In the genomic region with DNA sequence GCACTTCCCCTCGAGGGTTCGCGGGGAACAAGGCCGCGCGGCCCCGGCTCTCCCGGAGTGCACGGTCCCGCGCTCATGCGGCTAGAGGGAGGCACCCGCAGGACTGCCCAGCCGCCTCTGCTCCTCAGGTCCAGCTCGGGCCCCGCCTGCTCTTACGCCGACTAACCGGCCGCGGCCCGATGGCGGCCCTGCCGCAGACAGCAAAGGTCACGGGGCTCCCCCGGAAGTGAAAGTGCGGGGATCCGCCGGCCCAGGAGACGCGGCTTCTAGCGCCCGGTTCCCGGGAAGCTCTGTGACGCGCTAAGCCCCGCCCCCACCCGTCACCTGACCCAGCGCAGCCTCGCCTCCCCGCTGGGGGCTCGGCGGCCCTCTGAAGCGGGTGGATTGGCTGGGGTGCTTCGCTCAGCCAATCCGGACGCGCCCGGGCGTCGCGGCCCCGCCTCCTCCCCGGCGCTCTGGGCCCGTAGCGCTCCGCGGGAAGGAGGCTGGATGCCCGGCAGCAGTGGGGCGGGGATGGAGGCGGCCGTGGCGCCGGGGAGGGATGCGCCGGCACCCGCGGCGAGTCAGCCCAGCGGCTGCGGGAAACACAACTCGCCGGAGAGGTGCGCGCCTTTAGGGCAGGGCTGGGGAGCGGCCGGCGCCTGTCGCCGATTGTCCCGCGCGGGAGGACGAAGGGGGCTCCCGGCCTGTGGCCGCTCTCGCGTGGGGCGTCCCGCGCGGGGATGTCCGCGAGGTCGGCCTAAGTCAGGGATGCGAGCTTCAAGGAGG, we compare ENCODE assay signal across 1 cellular context.
A peak's percentile ranks its signal among the peaks of the same experiment; 100 is the strongest.
TF ChIP-seq lines count a peak whose summit lies in the region.

A gene with protein sequence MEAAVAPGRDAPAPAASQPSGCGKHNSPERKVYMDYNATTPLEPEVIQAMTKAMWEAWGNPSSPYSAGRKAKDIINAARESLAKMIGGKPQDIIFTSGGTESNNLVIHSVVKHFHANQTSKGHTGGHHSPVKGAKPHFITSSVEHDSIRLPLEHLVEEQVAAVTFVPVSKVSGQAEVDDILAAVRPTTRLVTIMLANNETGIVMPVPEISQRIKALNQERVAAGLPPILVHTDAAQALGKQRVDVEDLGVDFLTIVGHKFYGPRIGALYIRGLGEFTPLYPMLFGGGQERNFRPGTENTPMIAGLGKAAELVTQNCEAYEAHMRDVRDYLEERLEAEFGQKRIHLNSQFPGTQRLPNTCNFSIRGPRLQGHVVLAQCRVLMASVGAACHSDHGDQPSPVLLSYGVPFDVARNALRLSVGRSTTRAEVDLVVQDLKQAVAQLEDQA (plus strand): TSS at position 460 of the 768 bp plus-strand sequence. CDS start 54 bp downstream, at position 514.

TF ChIP-seq in HepG2, 621 proteins besides CTCF, POLR2A, EP300 and RAD21 (continued from another document and continues in another):
- TF ChIP-seq, protein P1, sequence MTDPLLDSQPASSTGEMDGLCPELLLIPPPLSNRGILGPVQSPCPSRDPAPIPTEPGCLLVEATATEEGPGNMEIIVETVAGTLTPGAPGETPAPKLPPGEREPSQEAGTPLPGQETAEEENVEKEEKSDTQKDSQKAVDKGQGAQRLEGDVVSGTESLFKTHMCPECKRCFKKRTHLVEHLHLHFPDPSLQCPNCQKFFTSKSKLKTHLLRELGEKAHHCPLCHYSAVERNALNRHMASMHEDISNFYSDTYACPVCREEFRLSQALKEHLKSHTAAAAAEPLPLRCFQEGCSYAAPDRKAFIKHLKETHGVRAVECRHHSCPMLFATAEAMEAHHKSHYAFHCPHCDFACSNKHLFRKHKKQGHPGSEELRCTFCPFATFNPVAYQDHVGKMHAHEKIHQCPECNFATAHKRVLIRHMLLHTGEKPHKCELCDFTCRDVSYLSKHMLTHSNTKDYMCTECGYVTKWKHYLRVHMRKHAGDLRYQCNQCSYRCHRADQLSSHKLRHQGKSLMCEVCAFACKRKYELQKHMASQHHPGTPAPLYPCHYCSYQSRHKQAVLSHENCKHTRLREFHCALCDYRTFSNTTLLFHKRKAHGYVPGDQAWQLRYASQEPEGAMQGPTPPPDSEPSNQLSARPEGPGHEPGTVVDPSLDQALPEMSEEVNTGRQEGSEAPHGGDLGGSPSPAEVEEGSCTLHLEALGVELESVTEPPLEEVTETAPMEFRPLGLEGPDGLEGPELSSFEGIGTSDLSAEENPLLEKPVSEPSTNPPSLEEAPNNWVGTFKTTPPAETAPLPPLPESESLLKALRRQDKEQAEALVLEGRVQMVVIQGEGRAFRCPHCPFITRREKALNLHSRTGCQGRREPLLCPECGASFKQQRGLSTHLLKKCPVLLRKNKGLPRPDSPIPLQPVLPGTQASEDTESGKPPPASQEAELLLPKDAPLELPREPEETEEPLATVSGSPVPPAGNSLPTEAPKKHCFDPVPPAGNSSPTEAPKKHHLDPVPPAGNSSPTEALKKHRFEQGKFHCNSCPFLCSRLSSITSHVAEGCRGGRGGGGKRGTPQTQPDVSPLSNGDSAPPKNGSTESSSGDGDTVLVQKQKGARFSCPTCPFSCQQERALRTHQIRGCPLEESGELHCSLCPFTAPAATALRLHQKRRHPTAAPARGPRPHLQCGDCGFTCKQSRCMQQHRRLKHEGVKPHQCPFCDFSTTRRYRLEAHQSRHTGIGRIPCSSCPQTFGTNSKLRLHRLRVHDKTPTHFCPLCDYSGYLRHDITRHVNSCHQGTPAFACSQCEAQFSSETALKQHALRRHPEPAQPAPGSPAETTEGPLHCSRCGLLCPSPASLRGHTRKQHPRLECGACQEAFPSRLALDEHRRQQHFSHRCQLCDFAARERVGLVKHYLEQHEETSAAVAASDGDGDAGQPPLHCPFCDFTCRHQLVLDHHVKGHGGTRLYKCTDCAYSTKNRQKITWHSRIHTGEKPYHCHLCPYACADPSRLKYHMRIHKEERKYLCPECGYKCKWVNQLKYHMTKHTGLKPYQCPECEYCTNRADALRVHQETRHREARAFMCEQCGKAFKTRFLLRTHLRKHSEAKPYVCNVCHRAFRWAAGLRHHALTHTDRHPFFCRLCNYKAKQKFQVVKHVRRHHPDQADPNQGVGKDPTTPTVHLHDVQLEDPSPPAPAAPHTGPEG (CRISPR knock-in tag; IDR thresholded peaks at IDR 0.05), result peak; percentile 76
- no peak for TF ChIP-seq NFE2L2 (IDR thresholded peaks at IDR 0.05; ENCODE audit: low read length)
- TF ChIP-seq, protein P2, sequence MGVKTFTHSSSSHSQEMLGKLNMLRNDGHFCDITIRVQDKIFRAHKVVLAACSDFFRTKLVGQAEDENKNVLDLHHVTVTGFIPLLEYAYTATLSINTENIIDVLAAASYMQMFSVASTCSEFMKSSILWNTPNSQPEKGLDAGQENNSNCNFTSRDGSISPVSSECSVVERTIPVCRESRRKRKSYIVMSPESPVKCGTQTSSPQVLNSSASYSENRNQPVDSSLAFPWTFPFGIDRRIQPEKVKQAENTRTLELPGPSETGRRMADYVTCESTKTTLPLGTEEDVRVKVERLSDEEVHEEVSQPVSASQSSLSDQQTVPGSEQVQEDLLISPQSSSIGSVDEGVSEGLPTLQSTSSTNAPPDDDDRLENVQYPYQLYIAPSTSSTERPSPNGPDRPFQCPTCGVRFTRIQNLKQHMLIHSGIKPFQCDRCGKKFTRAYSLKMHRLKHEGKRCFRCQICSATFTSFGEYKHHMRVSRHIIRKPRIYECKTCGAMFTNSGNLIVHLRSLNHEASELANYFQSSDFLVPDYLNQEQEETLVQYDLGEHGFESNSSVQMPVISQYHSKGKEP (CRISPR knock-in tag; IDR thresholded peaks at IDR 0.05), result peak; percentile 78; the same call in 1 of the 2 replicates
- TF ChIP-seq, protein P3, sequence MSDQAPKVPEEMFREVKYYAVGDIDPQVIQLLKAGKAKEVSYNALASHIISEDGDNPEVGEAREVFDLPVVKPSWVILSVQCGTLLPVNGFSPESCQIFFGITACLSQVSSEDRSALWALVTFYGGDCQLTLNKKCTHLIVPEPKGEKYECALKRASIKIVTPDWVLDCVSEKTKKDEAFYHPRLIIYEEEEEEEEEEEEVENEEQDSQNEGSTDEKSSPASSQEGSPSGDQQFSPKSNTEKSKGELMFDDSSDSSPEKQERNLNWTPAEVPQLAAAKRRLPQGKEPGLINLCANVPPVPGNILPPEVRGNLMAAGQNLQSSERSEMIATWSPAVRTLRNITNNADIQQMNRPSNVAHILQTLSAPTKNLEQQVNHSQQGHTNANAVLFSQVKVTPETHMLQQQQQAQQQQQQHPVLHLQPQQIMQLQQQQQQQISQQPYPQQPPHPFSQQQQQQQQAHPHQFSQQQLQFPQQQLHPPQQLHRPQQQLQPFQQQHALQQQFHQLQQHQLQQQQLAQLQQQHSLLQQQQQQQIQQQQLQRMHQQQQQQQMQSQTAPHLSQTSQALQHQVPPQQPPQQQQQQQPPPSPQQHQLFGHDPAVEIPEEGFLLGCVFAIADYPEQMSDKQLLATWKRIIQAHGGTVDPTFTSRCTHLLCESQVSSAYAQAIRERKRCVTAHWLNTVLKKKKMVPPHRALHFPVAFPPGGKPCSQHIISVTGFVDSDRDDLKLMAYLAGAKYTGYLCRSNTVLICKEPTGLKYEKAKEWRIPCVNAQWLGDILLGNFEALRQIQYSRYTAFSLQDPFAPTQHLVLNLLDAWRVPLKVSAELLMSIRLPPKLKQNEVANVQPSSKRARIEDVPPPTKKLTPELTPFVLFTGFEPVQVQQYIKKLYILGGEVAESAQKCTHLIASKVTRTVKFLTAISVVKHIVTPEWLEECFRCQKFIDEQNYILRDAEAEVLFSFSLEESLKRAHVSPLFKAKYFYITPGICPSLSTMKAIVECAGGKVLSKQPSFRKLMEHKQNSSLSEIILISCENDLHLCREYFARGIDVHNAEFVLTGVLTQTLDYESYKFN (CRISPR knock-in tag; conservative IDR thresholded peaks at IDR 0.05), result peak; percentile 55
- peak; percentile 91 for TF ChIP-seq GATAD1 (CRISPR knock-in tag; IDR thresholded peaks at IDR 0.05)
- TF ChIP-seq SMAD1 (CRISPR knock-in tag; IDR thresholded peaks at IDR 0.05; ENCODE audit: borderline replicate concordance, low read depth), result peak; percentile 88; the same call in 1 of the 2 replicates
- no peak; the same call in 1 of the 2 replicates for TF ChIP-seq RELA (CRISPR knock-in tag; IDR thresholded peaks at IDR 0.05)
- TF ChIP-seq CAMTA2 (CRISPR knock-in tag; IDR thresholded peaks at IDR 0.05; ENCODE audit: borderline replicate concordance), result peak; percentile 86; the same call in 1 of the 2 replicates
- peak; percentile 94 for TF ChIP-seq AHR (CRISPR knock-in tag; IDR thresholded peaks at IDR 0.05)
- no peak for TF ChIP-seq NONO (IDR thresholded peaks at IDR 0.05)
- TF ChIP-seq NONO (CRISPR knock-in tag; conservative IDR thresholded peaks at IDR 0.05), result peak; percentile 96
- TF ChIP-seq, protein P4, sequence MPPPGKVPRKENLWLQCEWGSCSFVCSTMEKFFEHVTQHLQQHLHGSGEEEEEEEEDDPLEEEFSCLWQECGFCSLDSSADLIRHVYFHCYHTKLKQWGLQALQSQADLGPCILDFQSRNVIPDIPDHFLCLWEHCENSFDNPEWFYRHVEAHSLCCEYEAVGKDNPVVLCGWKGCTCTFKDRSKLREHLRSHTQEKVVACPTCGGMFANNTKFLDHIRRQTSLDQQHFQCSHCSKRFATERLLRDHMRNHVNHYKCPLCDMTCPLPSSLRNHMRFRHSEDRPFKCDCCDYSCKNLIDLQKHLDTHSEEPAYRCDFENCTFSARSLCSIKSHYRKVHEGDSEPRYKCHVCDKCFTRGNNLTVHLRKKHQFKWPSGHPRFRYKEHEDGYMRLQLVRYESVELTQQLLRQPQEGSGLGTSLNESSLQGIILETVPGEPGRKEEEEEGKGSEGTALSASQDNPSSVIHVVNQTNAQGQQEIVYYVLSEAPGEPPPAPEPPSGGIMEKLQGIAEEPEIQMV (CRISPR knock-in tag; IDR thresholded peaks at IDR 0.05; ENCODE audit: low read depth), result no peak; the same call in 1 of the 2 replicates
- TF ChIP-seq FOSL2 (CRISPR knock-in tag; IDR thresholded peaks at IDR 0.05), result no peak; the same call in 1 of the 2 replicates
- TF ChIP-seq KLF12 (CRISPR knock-in tag; IDR thresholded peaks at IDR 0.05; ENCODE audit: borderline replicate concordance), result no peak
- peak; percentile 78 for TF ChIP-seq REL (CRISPR knock-in tag; conservative IDR thresholded peaks at IDR 0.05)
- TF ChIP-seq, protein P5, sequence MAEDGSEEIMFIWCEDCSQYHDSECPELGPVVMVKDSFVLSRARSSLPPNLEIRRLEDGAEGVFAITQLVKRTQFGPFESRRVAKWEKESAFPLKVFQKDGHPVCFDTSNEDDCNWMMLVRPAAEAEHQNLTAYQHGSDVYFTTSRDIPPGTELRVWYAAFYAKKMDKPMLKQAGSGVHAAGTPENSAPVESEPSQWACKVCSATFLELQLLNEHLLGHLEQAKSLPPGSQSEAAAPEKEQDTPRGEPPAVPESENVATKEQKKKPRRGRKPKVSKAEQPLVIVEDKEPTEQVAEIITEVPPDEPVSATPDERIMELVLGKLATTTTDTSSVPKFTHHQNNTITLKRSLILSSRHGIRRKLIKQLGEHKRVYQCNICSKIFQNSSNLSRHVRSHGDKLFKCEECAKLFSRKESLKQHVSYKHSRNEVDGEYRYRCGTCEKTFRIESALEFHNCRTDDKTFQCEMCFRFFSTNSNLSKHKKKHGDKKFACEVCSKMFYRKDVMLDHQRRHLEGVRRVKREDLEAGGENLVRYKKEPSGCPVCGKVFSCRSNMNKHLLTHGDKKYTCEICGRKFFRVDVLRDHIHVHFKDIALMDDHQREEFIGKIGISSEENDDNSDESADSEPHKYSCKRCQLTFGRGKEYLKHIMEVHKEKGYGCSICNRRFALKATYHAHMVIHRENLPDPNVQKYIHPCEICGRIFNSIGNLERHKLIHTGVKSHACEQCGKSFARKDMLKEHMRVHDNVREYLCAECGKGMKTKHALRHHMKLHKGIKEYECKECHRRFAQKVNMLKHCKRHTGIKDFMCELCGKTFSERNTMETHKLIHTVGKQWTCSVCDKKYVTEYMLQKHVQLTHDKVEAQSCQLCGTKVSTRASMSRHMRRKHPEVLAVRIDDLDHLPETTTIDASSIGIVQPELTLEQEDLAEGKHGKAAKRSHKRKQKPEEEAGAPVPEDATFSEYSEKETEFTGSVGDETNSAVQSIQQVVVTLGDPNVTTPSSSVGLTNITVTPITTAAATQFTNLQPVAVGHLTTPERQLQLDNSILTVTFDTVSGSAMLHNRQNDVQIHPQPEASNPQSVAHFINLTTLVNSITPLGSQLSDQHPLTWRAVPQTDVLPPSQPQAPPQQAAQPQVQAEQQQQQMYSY (CRISPR knock-in tag; IDR thresholded peaks at IDR 0.05), result no peak; the same call in 1 of the 2 replicates
- peak; percentile 98 for TF ChIP-seq RBM39 (IDR thresholded peaks at IDR 0.05; ENCODE audit: low read depth, low read length, poor library complexity, severe bottlenecking)
- TF ChIP-seq, protein P6, sequence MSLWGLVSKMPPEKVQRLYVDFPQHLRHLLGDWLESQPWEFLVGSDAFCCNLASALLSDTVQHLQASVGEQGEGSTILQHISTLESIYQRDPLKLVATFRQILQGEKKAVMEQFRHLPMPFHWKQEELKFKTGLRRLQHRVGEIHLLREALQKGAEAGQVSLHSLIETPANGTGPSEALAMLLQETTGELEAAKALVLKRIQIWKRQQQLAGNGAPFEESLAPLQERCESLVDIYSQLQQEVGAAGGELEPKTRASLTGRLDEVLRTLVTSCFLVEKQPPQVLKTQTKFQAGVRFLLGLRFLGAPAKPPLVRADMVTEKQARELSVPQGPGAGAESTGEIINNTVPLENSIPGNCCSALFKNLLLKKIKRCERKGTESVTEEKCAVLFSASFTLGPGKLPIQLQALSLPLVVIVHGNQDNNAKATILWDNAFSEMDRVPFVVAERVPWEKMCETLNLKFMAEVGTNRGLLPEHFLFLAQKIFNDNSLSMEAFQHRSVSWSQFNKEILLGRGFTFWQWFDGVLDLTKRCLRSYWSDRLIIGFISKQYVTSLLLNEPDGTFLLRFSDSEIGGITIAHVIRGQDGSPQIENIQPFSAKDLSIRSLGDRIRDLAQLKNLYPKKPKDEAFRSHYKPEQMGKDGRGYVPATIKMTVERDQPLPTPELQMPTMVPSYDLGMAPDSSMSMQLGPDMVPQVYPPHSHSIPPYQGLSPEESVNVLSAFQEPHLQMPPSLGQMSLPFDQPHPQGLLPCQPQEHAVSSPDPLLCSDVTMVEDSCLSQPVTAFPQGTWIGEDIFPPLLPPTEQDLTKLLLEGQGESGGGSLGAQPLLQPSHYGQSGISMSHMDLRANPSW (CRISPR knock-in tag; IDR thresholded peaks at IDR 0.05; ENCODE audit: borderline replicate concordance), result no peak; the same call in 1 of the 2 replicates
- TF ChIP-seq CHD2 (IDR thresholded peaks at IDR 0.05; ENCODE audit: low read depth, low read length), result peak; percentile 50; the same call in 1 of the 2 replicates
- TF ChIP-seq ASH2L (IDR thresholded peaks at IDR 0.05; ENCODE audit: insufficient read length, low read depth, low read length), result peak; percentile 96
- TF ChIP-seq JUNB (CRISPR knock-in tag; IDR thresholded peaks at IDR 0.05; ENCODE audit: borderline replicate concordance), result no peak
- peak; percentile 70; the same call in 1 of the 2 replicates for TF ChIP-seq ZNF792 (CRISPR knock-in tag; IDR thresholded peaks at IDR 0.05)
- TF ChIP-seq PHF21A (CRISPR knock-in tag; IDR thresholded peaks at IDR 0.05), result peak; percentile 96
- no peak for TF ChIP-seq SRSF9 (IDR thresholded peaks at IDR 0.05; ENCODE audit: borderline replicate concordance, insufficient read depth, low read depth, low read length, poor library complexity, severe bottlenecking)
- TF ChIP-seq RBM22 (optimal IDR thresholded peaks at IDR 0.05; ENCODE audit: low read length), result no peak
- peak; percentile 64; the same call in 1 of the 2 replicates for TF ChIP-seq SIX4 (CRISPR knock-in tag; IDR thresholded peaks at IDR 0.05)
- no peak for TF ChIP-seq TCF12 (IDR thresholded peaks at IDR 0.05)
- 0 out of 2 replicates have a peak, but pooled peaks have one; percentile 53 for TF ChIP-seq TCF12 (CRISPR knock-in tag; IDR thresholded peaks at IDR 0.05)
- TF ChIP-seq EHMT2 (IDR thresholded peaks at IDR 0.05; ENCODE audit: borderline replicate concordance, low read depth, low read length), result no peak
- TF ChIP-seq ZNF160 (CRISPR knock-in tag; IDR thresholded peaks at IDR 0.05), result peak; percentile 5; the same call in 1 of the 2 replicates
- TF ChIP-seq, protein P7, sequence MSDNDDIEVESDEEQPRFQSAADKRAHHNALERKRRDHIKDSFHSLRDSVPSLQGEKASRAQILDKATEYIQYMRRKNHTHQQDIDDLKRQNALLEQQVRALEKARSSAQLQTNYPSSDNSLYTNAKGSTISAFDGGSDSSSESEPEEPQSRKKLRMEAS (IDR thresholded peaks at IDR 0.05), result peak; percentile 72
- no peak for TF ChIP-seq ZNF530 (CRISPR knock-in tag; IDR thresholded peaks at IDR 0.05; ENCODE audit: low read depth)
